8 cellular contexts compared by ENCODE assay signal in the genomic region with DNA sequence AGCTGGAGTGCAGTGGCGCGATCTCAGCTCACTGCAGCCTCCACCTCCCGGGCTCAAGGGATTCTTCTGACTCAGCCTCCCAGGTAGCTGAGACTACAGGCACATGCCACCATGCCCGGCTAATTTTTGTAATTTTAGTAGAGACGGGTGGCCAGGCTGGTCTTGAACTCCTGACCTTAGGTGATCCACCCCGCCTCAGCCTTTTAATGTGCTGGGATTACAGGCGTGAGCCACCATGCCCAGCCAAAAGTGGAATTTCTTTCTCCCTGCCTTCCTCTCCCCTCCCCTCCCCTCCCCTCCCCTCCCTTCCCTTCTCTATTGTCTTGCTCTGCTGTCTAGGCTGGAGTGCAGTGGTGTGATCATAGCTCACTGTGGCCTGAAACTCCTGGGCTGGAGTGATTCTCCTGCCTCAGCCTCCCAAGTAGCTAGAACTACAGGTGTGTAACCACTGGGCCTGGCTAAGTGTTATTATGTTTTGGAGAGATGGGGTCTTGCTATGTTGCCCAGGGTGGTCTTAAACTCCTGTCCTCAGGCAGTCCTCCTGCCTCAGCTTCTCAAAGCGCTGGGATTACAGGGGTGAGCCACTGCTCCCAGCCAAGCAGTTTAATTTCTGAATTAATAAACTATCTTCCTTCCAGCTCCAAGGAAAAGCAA. TPM values are rescaled to one million over a fixed set of nuclear protein-coding genes. Genes with fewer than 3 reads are reported as not detected.
DNase-seq lines count a peak whose midpoint lies in the region; ATAC-seq and TF ChIP-seq lines count a peak whose summit lies in the region.

No MANE protein-coding gene starts in this region.

- POLR2A ChIA-PET in activated CD8-positive, alpha-beta T cell treated with anti-CD3 and anti-CD28 coated beads, Interleukin-2, amount 10 ng/mL, durations not matched to agents 7 days and 5 days (lab: Charles Lee) = interaction anchor here (0.9 to 5.2 kb wide), 4 partner anchors 11 to 71 kb away, joined by 3 to 121 read pairs (median 44); a partner anchor contains a TSS

- H3K4me1 Mint-ChIP-seq in activated CD8-positive, alpha-beta T cell treated with anti-CD3 and anti-CD28 coated beads, Interleukin-2, amount 10 ng/mL, durations not matched to agents 7 days and 5 days (ENCODE audit: low read depth) = peaks cover 81% of the 10 kb centered on the region
- H3K4me1 Mint-ChIP-seq in immature natural killer cell = peaks cover 62 to 68% of the 10 kb centered on the region in 2 donors

- no peak for TF ChIP-seq POLR2A in spleen (IDR thresholded peaks at IDR 0.05)

- intact Hi-C loops in spleen (cut with DNase I; ENCODE audit: low total_unique reads) (loop anchor here (5.0 kb wide), 1 partner anchor 63 kb away; no protein-coding TSS in a partner anchor), left cardiac atrium (cut with DNase I) (loop anchor here (5.0 kb wide), 3 partner anchors 63 to 233 kb away; no protein-coding TSS in a partner anchor)

- H3K27ac ChIP-seq in KOPT-K1 (ENCODE audit: low read depth, low read length, poor library complexity, severe bottlenecking) (peak overlapping the region; percentile 100), spleen (peak overlapping the region; percentile 51 to 91 (median 76))

- H3K9me3 ChIP-seq in KOPT-K1 (ENCODE audit: insufficient read depth, low read length, poor library complexity, severe bottlenecking) (no peaks in the 10 kb centered on the region), spleen (no peaks in the 10 kb centered on the region)

- WGBS in spleen, 5 donors = 67 to 82% (median 71%) methylated on average over 8 of the region's 8 CpGs

- CTCF ChIA-PET in activated CD8-positive, alpha-beta T cell treated with anti-CD3 and anti-CD28 coated beads, Interleukin-2, amount 10 ng/mL, durations not matched to agents 7 days and 5 days (lab: Charles Lee) = interaction anchor here (1.1 to 12.0 kb wide), 8 partner anchors 9 to 95 kb away, joined by 3 to 540 read pairs (median 71); a partner anchor contains a TSS

- no peaks in the 10 kb centered on the region for H3K9me3 Mint-ChIP-seq in activated CD8-positive, alpha-beta T cell treated with anti-CD3 and anti-CD28 coated beads, Interleukin-2, amount 10 ng/mL, durations not matched to agents 7 days and 5 days (ENCODE audit: insufficient read depth)
- no peaks in the 10 kb centered on the region for H3K9me3 Mint-ChIP-seq in immature natural killer cell

- H3K36me3 Mint-ChIP-seq in activated CD8-positive, alpha-beta T cell treated with anti-CD3 and anti-CD28 coated beads, Interleukin-2, amount 10 ng/mL, durations not matched to agents 7 days and 5 days (ENCODE audit: low read depth) = no peaks in the 10 kb centered on the region
- no peaks in the 10 kb centered on the region for H3K36me3 Mint-ChIP-seq in immature natural killer cell

- DNase-seq in activated CD8-positive, alpha-beta T cell treated with anti-CD3 and anti-CD28 coated beads, Interleukin-2, amount 10 ng/mL, durations not matched to agents 7 days and 5 days = no peak
- DNase-seq in immature natural killer cell (no peak), spleen (no peak), GM03348 (ENCODE audit: low spot score) (no peak), left cardiac atrium (no peak)

- H3K36me3 ChIP-seq in KOPT-K1 (ENCODE audit: insufficient read depth, low read length) (no peaks in the 10 kb centered on the region), spleen (no peaks in the 10 kb centered on the region)

- H3K4me1 ChIP-seq in spleen = peaks cover 56 to 90% (median 74%) of the 10 kb centered on the region in 6 donors

- no peak for TF ChIP-seq CTCF in spleen (IDR thresholded peaks at IDR 0.05 in 8 of 11, conservative IDR thresholded peaks at IDR 0.05 in 3 of 11)

- H3K4me3 ChIP-seq in spleen = no peak overlapping the region

- ATAC-seq in activated CD8-positive, alpha-beta T cell treated with anti-CD3 and anti-CD28 coated beads, Interleukin-2, amount 10 ng/mL, durations not matched to agents 7 days and 5 days = no peak
- ATAC-seq in HG02840 (IDR thresholded peaks at IDR 0.05; ENCODE audit: low FRiP score, unreplicated experiment) = no peak
- ATAC-seq in GM19397 (IDR thresholded peaks at IDR 0.05; ENCODE audit: unreplicated experiment) = no peak
- ATAC-seq in left cardiac atrium = no peak

- no peaks in the 10 kb centered on the region for H3K27me3 Mint-ChIP-seq in activated CD8-positive, alpha-beta T cell treated with anti-CD3 and anti-CD28 coated beads, Interleukin-2, amount 10 ng/mL, durations not matched to agents 7 days and 5 days (ENCODE audit: low read depth)
- H3K27me3 Mint-ChIP-seq in immature natural killer cell (ENCODE audit: low read depth in 3 of 3) = peaks cover 0 to 11% (median 2%) of the 10 kb centered on the region in 3 donors

- no peaks in the 10 kb centered on the region for H3K27me3 ChIP-seq in spleen (replicated peaks in 1 of 7)

- no peak overlapping the region for H3K4me3 Mint-ChIP-seq in activated CD8-positive, alpha-beta T cell treated with anti-CD3 and anti-CD28 coated beads, Interleukin-2, amount 10 ng/mL, durations not matched to agents 7 days and 5 days
- H3K4me3 Mint-ChIP-seq in immature natural killer cell = peak overlapping the region in 4 of 5 donors; percentile 20 to 77 (median 44)

- H3K27ac Mint-ChIP-seq in activated CD8-positive, alpha-beta T cell treated with anti-CD3 and anti-CD28 coated beads, Interleukin-2, amount 10 ng/mL, durations not matched to agents 7 days and 5 days = peak overlapping the region; percentile 98
- H3K27ac Mint-ChIP-seq in immature natural killer cell = peak overlapping the region; percentile 78 to 96 (median 92)

RNA-seq across cellular contexts. Expression of a gene that starts 10.0 kb away (rescaled TPM):
- total RNA-seq in activated CD8-positive, alpha-beta T cell treated with anti-CD3 and anti-CD28 coated beads, Interleukin-2, amount 10 ng/mL, durations not matched to agents 7 days and 5 days = 100 to 1,000 TPM; 353 to 366 TPM
- 100 to 1,000 TPM in 1 of 3 donors, 10 to 100 TPM in 2; 12.7 to 152 (median 12.9) TPM for polyA plus RNA-seq in immature natural killer cell
- 100 to 1,000 TPM; 363 to 641 (median 446) TPM for total RNA-seq in spleen
- 10 to 100 TPM; 50.8 to 77.9 (median 72.9) TPM for polyA plus RNA-seq in spleen
- 100 to 1,000 TPM; 263 to 280 TPM for total RNA-seq in left cardiac atrium
